1 cellular context compared by ENCODE assay signal in the genomic region with DNA sequence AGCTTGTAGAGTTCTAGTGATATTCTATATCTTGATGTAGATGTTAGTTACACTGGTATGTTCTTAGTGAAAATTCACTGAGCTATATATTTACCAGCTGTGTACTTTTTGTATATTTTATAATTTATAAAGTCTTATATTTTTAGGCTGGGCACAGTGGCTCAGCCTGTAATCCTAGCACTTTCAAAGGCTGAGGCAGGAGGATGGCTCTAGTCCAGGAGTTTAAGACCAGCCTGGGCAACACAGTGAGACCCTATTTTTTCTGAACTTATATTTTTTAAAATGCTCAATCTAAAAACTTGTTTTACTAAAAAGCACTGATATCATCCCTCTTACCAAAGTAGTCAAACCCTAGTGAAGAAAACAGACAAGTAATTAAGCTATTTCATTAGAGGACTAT.
TF ChIP-seq lines count a peak whose summit lies in the region.

No MANE protein-coding gene starts in this region.

TF ChIP-seq in WTC11, 78 proteins besides CTCF, POLR2A, EP300 and RAD21 (continued from another document):
- TF ChIP-seq, protein P1, sequence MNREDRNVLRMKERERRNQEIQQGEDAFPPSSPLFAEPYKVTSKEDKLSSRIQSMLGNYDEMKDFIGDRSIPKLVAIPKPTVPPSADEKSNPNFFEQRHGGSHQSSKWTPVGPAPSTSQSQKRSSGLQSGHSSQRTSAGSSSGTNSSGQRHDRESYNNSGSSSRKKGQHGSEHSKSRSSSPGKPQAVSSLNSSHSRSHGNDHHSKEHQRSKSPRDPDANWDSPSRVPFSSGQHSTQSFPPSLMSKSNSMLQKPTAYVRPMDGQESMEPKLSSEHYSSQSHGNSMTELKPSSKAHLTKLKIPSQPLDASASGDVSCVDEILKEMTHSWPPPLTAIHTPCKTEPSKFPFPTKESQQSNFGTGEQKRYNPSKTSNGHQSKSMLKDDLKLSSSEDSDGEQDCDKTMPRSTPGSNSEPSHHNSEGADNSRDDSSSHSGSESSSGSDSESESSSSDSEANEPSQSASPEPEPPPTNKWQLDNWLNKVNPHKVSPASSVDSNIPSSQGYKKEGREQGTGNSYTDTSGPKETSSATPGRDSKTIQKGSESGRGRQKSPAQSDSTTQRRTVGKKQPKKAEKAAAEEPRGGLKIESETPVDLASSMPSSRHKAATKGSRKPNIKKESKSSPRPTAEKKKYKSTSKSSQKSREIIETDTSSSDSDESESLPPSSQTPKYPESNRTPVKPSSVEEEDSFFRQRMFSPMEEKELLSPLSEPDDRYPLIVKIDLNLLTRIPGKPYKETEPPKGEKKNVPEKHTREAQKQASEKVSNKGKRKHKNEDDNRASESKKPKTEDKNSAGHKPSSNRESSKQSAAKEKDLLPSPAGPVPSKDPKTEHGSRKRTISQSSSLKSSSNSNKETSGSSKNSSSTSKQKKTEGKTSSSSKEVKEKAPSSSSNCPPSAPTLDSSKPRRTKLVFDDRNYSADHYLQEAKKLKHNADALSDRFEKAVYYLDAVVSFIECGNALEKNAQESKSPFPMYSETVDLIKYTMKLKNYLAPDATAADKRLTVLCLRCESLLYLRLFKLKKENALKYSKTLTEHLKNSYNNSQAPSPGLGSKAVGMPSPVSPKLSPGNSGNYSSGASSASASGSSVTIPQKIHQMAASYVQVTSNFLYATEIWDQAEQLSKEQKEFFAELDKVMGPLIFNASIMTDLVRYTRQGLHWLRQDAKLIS (CRISPR knock-in tag; IDR thresholded peaks at IDR 0.05; ENCODE audit: borderline replicate concordance) = no peak
- no peak for TF ChIP-seq OVOL2 (CRISPR knock-in tag; IDR thresholded peaks at IDR 0.05; ENCODE audit: borderline replicate concordance)
- TF ChIP-seq ZNF423 (CRISPR knock-in tag; IDR thresholded peaks at IDR 0.05) = no peak
- no peak for TF ChIP-seq SP1 (CRISPR knock-in tag; conservative IDR thresholded peaks at IDR 0.05)
- TF ChIP-seq IRF2 (CRISPR knock-in tag; IDR thresholded peaks at IDR 0.05; ENCODE audit: borderline replicate concordance, low read depth) = no peak
- no peak for TF ChIP-seq MYBL2 (CRISPR knock-in tag; IDR thresholded peaks at IDR 0.05)
- no peak for TF ChIP-seq TP53 (CRISPR knock-in tag; IDR thresholded peaks at IDR 0.05)
